ENCODE assay signal across 1 cellular context in the genomic region with DNA sequence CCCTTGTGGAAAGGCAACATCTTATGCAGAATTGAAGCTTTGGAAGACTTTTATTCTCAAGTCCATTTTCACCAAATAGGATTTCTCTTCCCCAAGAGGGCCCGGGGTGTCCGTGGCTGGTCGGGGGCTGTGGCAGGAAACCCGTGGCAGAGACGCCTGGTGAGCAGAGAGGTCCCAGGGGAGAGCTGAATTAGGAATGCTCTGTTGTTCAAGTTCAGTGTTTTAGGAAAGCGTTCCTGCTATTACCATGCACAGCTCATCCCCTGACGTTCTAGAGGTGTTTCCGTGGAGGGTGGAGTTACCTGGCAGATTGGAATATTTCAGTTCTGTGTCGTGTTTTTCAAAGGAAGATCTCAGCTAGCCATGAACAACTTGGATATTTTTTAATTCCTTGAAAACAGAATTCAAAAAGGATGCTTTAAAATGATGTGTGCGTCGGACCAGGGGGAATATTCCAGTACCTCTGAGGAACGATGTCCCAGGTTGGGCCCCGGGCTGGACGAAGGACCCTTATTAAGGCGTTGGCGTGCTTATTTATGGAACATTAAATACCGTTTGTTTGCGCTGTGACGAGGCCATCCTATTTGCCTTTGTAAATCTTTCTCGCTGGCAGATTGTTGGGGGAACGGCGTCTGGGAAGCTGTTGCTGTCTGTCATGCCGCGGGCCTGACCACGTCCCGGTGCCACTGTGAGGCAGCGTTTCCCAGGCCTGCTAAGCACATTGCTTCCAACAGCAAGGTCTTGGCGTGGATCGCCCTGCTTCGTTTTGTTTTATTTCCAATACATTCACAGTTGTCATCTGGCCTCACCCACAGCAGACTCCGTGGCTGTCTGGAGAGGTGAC.
TF ChIP-seq lines count a peak whose summit lies in the region.

No MANE protein-coding gene starts in this region.

TF ChIP-seq in GM12878, 131 proteins besides CTCF, POLR2A, EP300 and RAD21:
- TF ChIP-seq PAX5 (IDR thresholded peaks at IDR 0.05; ENCODE audit: borderline replicate concordance, low read depth, low read length) (no peak), IKZF1 (conservative IDR thresholded peaks at IDR 0.05) (0 out of 2 replicates have a peak, but pooled peaks have one; percentile 9), MEF2B (IDR thresholded peaks at IDR 0.05; ENCODE audit: partially characterized antibody, poor library complexity, severe bottlenecking) (peak; percentile 50)
